33 cellular contexts compared by ENCODE assay signal in genomic region chr1:208821939-208822338, GRCh38.
"Had no signal": no experiment of that assay in that cellular context is flagged by ENCODE, and none has a peak within 500 bp of the region (broad histone marks: within the 10 kb centered on the region; RNA-seq: fewer than 3 reads in every experiment).

No MANE protein-coding gene starts in this region.

- H3K27me3 Mint-ChIP-seq: activated CD4-positive, alpha-beta memory T cell treated with anti-CD3 and anti-CD28 coated beads for 36 hours had no signal

- DNase-seq: activated CD4-positive, alpha-beta memory T cell treated with anti-CD3 and anti-CD28 coated beads for 36 hours; activated CD4-positive, alpha-beta T cell treated with anti-CD3 and anti-CD28 coated beads for 4 hours; activated CD4-positive, alpha-beta T cell treated with anti-CD3 and anti-CD28 coated beads, Interleukin-2, amount 50 U/mL, for 1 hour; activated CD8-positive, alpha-beta memory T cell treated with anti-CD3 and anti-CD28 coated beads, Interleukin-2, amount 50 U/mL, for 4 hours; activated gamma-delta T cell treated with Interleukin-2 at 50 U/mL for 16 hours; activated naive CD4-positive, alpha-beta T cell treated with anti-CD3 and anti-CD28 coated beads for 36 hours; activated T-cell treated with anti-CD3 and anti-CD28 coated beads for 4 hours; activated T-cell treated with anti-CD3 and anti-CD28 coated beads, Interleukin-2, amount 50 U/mL, for 4 hours; adrenal gland; body of pancreas; caudate nucleus; cerebellar nuclear complex; cortex of kidney; Kasumi-1; MG63; NCI-H1048; NCI-H1105 treated with DMSO at 0.1 percent for 48 hours; NCI-H1436 treated with DMSO at 0.1 percent for 48 hours; NCI-H1694 treated with DMSO at 0.1 percent for 48 hours; NCI-H2029; NCI-H2227 treated with DMSO at 0.1 percent for 48 hours; NCI-H446; NCI-H524 treated with DMSO at 0.1 percent for 48 hours; PC-3; Peyer's patch; RPMI8226; SHP77 treated with DMSO at 0.1 percent for 48 hours; SK-N-SH had no signal

- H3K36me3 Mint-ChIP-seq: activated CD4-positive, alpha-beta memory T cell treated with anti-CD3 and anti-CD28 coated beads for 36 hours; activated naive CD4-positive, alpha-beta T cell treated with anti-CD3 and anti-CD28 coated beads, Interleukin-2, amount 50 U/mL, for 72 hours; WTC11 had no signal

- H3K27ac Mint-ChIP-seq: activated CD4-positive, alpha-beta memory T cell treated with anti-CD3 and anti-CD28 coated beads for 36 hours; activated naive CD4-positive, alpha-beta T cell treated with anti-CD3 and anti-CD28 coated beads for 36 hours; activated naive CD4-positive, alpha-beta T cell treated with anti-CD3 and anti-CD28 coated beads, Interleukin-2, amount 50 U/mL, for 72 hours; activated T-helper 1 cell treated with anti-CD3 and anti-CD28 coated beads, Interleukin-12 subunit alpha, Interleukin-12 subunit beta, Interleukin-2, Interleukin-4 antibody, amounts not matched to agents 30 ng/mL and 10 ng/mL and 1 ng/mL, durations not matched to agents 14 hours and 24 hours and 36 hours; T-helper 1 cell treated with Interleukin-12 subunit alpha and Interleukin-12 subunit beta and Interleukin-4 antibody, amounts not matched to agents 30 μg/mL and 1 μg/mL, for 36 hours; T-helper 2 cell treated with Interferon-gamma antibody and Interleukin-4, amounts not matched to agents 5 μg/mL and 100 μg/mL, for 36 hours; WTC11 had no signal

- H3K4me1 Mint-ChIP-seq: WTC11 had no signal

- H3K4me3 Mint-ChIP-seq: activated CD4-positive, alpha-beta memory T cell treated with anti-CD3 and anti-CD28 coated beads for 36 hours; activated naive CD4-positive, alpha-beta T cell treated with anti-CD3 and anti-CD28 coated beads for 36 hours; activated T-cell treated with anti-CD3 and anti-CD28 coated beads, Interleukin-2, amount 50 U/mL, for 4 hours; activated T-helper 1 cell treated with anti-CD3 and anti-CD28 coated beads, Interleukin-12 subunit alpha, Interleukin-12 subunit beta, Interleukin-2, Interleukin-4 antibody, amounts not matched to agents 30 ng/mL and 10 ng/mL and 1 ng/mL, durations not matched to agents 14 hours and 24 hours and 36 hours; T-helper 1 cell treated with Interleukin-12 subunit alpha and Interleukin-12 subunit beta and Interleukin-4 antibody, amounts not matched to agents 30 μg/mL and 1 μg/mL, for 36 hours; T-helper 2 cell treated with Interferon-gamma antibody and Interleukin-4, amounts not matched to agents 5 μg/mL and 100 μg/mL, for 36 hours; WTC11 had no signal

- H3K9me3 Mint-ChIP-seq: activated CD4-positive, alpha-beta memory T cell treated with anti-CD3 and anti-CD28 coated beads for 36 hours; activated naive CD4-positive, alpha-beta T cell treated with anti-CD3 and anti-CD28 coated beads for 36 hours; activated T-cell treated with anti-CD3 and anti-CD28 coated beads, Interleukin-2, amount 50 U/mL, for 4 hours; activated T-helper 1 cell treated with anti-CD3 and anti-CD28 coated beads, Interleukin-12 subunit alpha, Interleukin-12 subunit beta, Interleukin-2, Interleukin-4 antibody, amounts not matched to agents 30 ng/mL and 10 ng/mL and 1 ng/mL, durations not matched to agents 14 hours and 24 hours and 36 hours; T-helper 1 cell treated with Interleukin-12 subunit alpha and Interleukin-12 subunit beta and Interleukin-4 antibody, amounts not matched to agents 30 μg/mL and 1 μg/mL, for 36 hours; T-helper 2 cell treated with Interferon-gamma antibody and Interleukin-4, amounts not matched to agents 5 μg/mL and 100 μg/mL, for 36 hours; WTC11 had no signal
